In genomic region chr19:49877879-49878743, GRCh38 we compare ENCODE assay signal across 1 cellular context.
A peak's percentile ranks its signal among the peaks of the same experiment; 100 is the strongest.
TF ChIP-seq lines count a peak whose summit lies in the region.

No MANE protein-coding gene starts in this region.

TF ChIP-seq in SK-N-SH, 30 proteins besides CTCF, POLR2A, EP300 and RAD21 (continued from another document):
- TF ChIP-seq USF2 (IDR thresholded peaks at IDR 0.05; ENCODE audit: borderline replicate concordance, low read depth, low read length) (no peak), CHD2 (IDR thresholded peaks at IDR 0.05; ENCODE audit: low read length, partially characterized antibody) (no peak), RFX5 (IDR thresholded peaks at IDR 0.05; ENCODE audit: low read length) (peak; percentile 55; the same call in 1 of the 2 replicates), REST (IDR thresholded peaks at IDR 0.05; ENCODE audit: low read depth, low read length) (0 out of 2 replicates have a peak, but pooled peaks have one; percentile 4), GABPA (IDR thresholded peaks at IDR 0.05; ENCODE audit: low read depth) (no peak)
